In genomic region chr2:139790807-139791206, GRCh38 we compare ENCODE assay signal across 10 cellular contexts.
DNase-seq lines count a peak whose midpoint lies in the region; FAIRE-seq and TF ChIP-seq lines count a peak whose summit lies in the region.
"Had no signal": no experiment of that assay in that cellular context is flagged by ENCODE, and none has a peak within 500 bp of the region (broad histone marks: within the 10 kb centered on the region; RNA-seq: fewer than 3 reads in every experiment).

No MANE protein-coding gene starts in this region.

- H2AK5ac ChIP-seq in neuronal stem cell (ENCODE audit: low read depth, low read length) = no peak overlapping the region

- TF ChIP-seq EP300 in sigmoid colon (IDR thresholded peaks at IDR 0.05) = no peak

- DNase-seq in SHP77 treated with DMSO at 0.1 percent for 48 hours (lab: John Stamatoyannopoulos, UW) (peak; percentile 3), SHP77 (lab: John Stamatoyannopoulos, UW) (no peak), NCI-H82 treated with DMSO at 0.1 percent for 48 hours (lab: John Stamatoyannopoulos, UW; ENCODE audit: unreplicated experiment) (peak; percentile 46), endothelial cell of umbilical vein (ENCODE audit: low read depth, low spot score) (peak; percentile 45), smooth muscle cell of the brain vasculature (ENCODE audit: low read depth, low spot score) (peak; percentile 15), neuronal stem cell (ENCODE audit: low spot score) (no peak), sigmoid colon (no peak)
- no peak for DNase-seq in activated CD4-positive, alpha-beta T cell treated with anti-CD3 and anti-CD28 coated beads, Interleukin-2, amount 10 ng/mL, durations not matched to agents 7 days and 5 days
- DNase-seq: activated naive CD8-positive, alpha-beta T cell treated with anti-CD3 and anti-CD28 coated beads, Interleukin-2, amount 10 ng/mL, durations not matched to agents 7 days and 5 days had no signal

- H3K4ac ChIP-seq in neuronal stem cell (ENCODE audit: low read length) = no peak overlapping the region

- H3K36me3 Mint-ChIP-seq in activated CD4-positive, alpha-beta T cell treated with anti-CD3 and anti-CD28 coated beads, Interleukin-2, amount 10 ng/mL, durations not matched to agents 7 days and 5 days (ENCODE audit: low read depth) = no peaks in the 10 kb centered on the region
- H3K36me3 Mint-ChIP-seq: activated naive CD8-positive, alpha-beta T cell treated with anti-CD3 and anti-CD28 coated beads, Interleukin-2, amount 10 ng/mL, durations not matched to agents 7 days and 5 days; CD14-positive monocyte had no signal

- H3K27me3 ChIP-seq in endothelial cell of umbilical vein (ENCODE audit: control insufficient read depth in 2 of 2, insufficient read depth in 2 of 2, low read length in 2 of 2) (no peaks in the 10 kb centered on the region), neuronal stem cell (ENCODE audit: control insufficient read depth in 3 of 3, insufficient read depth in 3 of 3, low read depth in 1 of 3, low read length in 3 of 3) (no peaks in the 10 kb centered on the region), sigmoid colon (no peaks in the 10 kb centered on the region)

- intact Hi-C loops in endothelial cell of umbilical vein (cut with micrococcal nuclease) = loop anchor here (1.0 to 5.0 kb wide), 2 partner anchors 156 to 1072 kb away; no protein-coding TSS in a partner anchor
- intact Hi-C loops in sigmoid colon (cut with DNase I) = no loop called here

- H2BK5ac ChIP-seq in neuronal stem cell (ENCODE audit: low read length) = no peak overlapping the region

- POLR2A ChIA-PET in endothelial cell of umbilical vein (lab: Charles Lee) = no interaction called here
- POLR2A ChIA-PET in activated CD4-positive, alpha-beta T cell treated with anti-CD3 and anti-CD28 coated beads, Interleukin-2, amount 10 ng/mL, durations not matched to agents 7 days and 5 days (lab: Charles Lee) = no interaction called here

- no TSS peak for BruUV-seq in endothelial cell of umbilical vein (replicated peaks; lab: Mats Ljungman, UMichigan)

- TF ChIP-seq CTCF in endothelial cell of umbilical vein (IDR thresholded peaks at IDR 0.05; ENCODE audit: extremely low read depth in 1 of 2, insufficient read depth in 1 of 2, low read depth in 1 of 2, low read length in 2 of 2) (no peak), sigmoid colon (IDR thresholded peaks at IDR 0.05) (no peak)

- H2BK120ac ChIP-seq in neuronal stem cell (ENCODE audit: low read depth, low read length) = no peak overlapping the region

- no peak overlapping the region for H2BK15ac ChIP-seq in neuronal stem cell (ENCODE audit: low read length)

- H3K4me3 ChIP-seq in endothelial cell of umbilical vein (replicated peaks in 1 of 3; ENCODE audit: insufficient read depth in 1 of 3, low read depth in 1 of 3, low read length in 3 of 3) (no peak overlapping the region), neuronal stem cell (ENCODE audit: low read length in 2 of 2) (no peak overlapping the region), sigmoid colon (no peak overlapping the region)

- CTCF ChIA-PET in endothelial cell of umbilical vein (lab: Charles Lee) = interaction anchor here (1.1 to 1.6 kb wide), 2 partner anchors 8 to 1073 kb away, joined by 3 to 13 read pairs; no protein-coding TSS in a partner anchor
- CTCF ChIA-PET in activated CD4-positive, alpha-beta T cell treated with anti-CD3 and anti-CD28 coated beads, Interleukin-2, amount 10 ng/mL, durations not matched to agents 7 days and 5 days (lab: Charles Lee) = no interaction called here

- H3K4me1 Mint-ChIP-seq in activated CD4-positive, alpha-beta T cell treated with anti-CD3 and anti-CD28 coated beads, Interleukin-2, amount 10 ng/mL, durations not matched to agents 7 days and 5 days = no peaks in the 10 kb centered on the region
- H3K4me1 Mint-ChIP-seq: activated naive CD8-positive, alpha-beta T cell treated with anti-CD3 and anti-CD28 coated beads, Interleukin-2, amount 10 ng/mL, durations not matched to agents 7 days and 5 days; CD14-positive monocyte had no signal

- H3K9me3 Mint-ChIP-seq in activated CD4-positive, alpha-beta T cell treated with anti-CD3 and anti-CD28 coated beads, Interleukin-2, amount 10 ng/mL, durations not matched to agents 7 days and 5 days = peaks cover 4% of the 10 kb centered on the region
- H3K9me3 Mint-ChIP-seq: activated naive CD8-positive, alpha-beta T cell treated with anti-CD3 and anti-CD28 coated beads, Interleukin-2, amount 10 ng/mL, durations not matched to agents 7 days and 5 days; CD14-positive monocyte had no signal

- H3K18ac ChIP-seq in neuronal stem cell (ENCODE audit: low read length) = no peak overlapping the region

- no peak overlapping the region for H3K23ac ChIP-seq in neuronal stem cell (ENCODE audit: low read depth, low read length, poor library complexity)

- no peak overlapping the region for H3K14ac ChIP-seq in neuronal stem cell (ENCODE audit: low read length)

- H3K9me1 ChIP-seq in endothelial cell of umbilical vein (replicated peaks; ENCODE audit: control insufficient read depth, extremely low read depth, insufficient read depth, low read length) = no peaks in the 10 kb centered on the region

- H3K4me3 Mint-ChIP-seq in activated CD4-positive, alpha-beta T cell treated with anti-CD3 and anti-CD28 coated beads, Interleukin-2, amount 10 ng/mL, durations not matched to agents 7 days and 5 days = no peak overlapping the region
- H3K4me3 Mint-ChIP-seq: activated naive CD8-positive, alpha-beta T cell treated with anti-CD3 and anti-CD28 coated beads, Interleukin-2, amount 10 ng/mL, durations not matched to agents 7 days and 5 days; CD14-positive monocyte had no signal

- TF ChIP-seq POLR2A in endothelial cell of umbilical vein (IDR thresholded peaks at IDR 0.05; ENCODE audit: low read depth, low read length) (no peak), sigmoid colon (IDR thresholded peaks at IDR 0.05) (no peak)

- FAIRE-seq in endothelial cell of umbilical vein (lab: Jason Lieb, UNC) = no peak

- H4K91ac ChIP-seq in neuronal stem cell (ENCODE audit: low read depth, low read length, poor library complexity) = no peak overlapping the region

- H3K36me3 ChIP-seq in endothelial cell of umbilical vein (ENCODE audit: control insufficient read depth in 2 of 2, extremely low read depth in 1 of 2, insufficient read depth in 2 of 2, low read length in 2 of 2) (no peaks in the 10 kb centered on the region), neuronal stem cell (replicated peaks in 1 of 2; ENCODE audit: control insufficient read depth in 2 of 2, insufficient read depth in 2 of 2, low read length in 2 of 2) (no peaks in the 10 kb centered on the region), sigmoid colon (no peaks in the 10 kb centered on the region)

- no peaks in the 10 kb centered on the region for H3K9me3 ChIP-seq in endothelial cell of umbilical vein (replicated peaks; ENCODE audit: control insufficient read depth, insufficient read depth, low read length)
- no peaks in the 10 kb centered on the region for H3K9me3 ChIP-seq in neuronal stem cell (replicated peaks in 1 of 2; ENCODE audit: control insufficient read depth in 2 of 2, insufficient read depth in 1 of 2, low read depth in 1 of 2, low read length in 2 of 2)
- H3K9me3 ChIP-seq in sigmoid colon = no peaks in the 10 kb centered on the region

- H3K4me2 ChIP-seq in endothelial cell of umbilical vein (ENCODE audit: insufficient read depth, low read length) (no peak overlapping the region), neuronal stem cell (ENCODE audit: insufficient read depth, low read length, poor library complexity, severe bottlenecking) (no peak overlapping the region)

- H4K8ac ChIP-seq in neuronal stem cell (ENCODE audit: low read depth, low read length) = no peak overlapping the region

- H3K4me1 ChIP-seq in endothelial cell of umbilical vein (ENCODE audit: control insufficient read depth, extremely low read depth, insufficient read depth, low read length) (no peaks in the 10 kb centered on the region), neuronal stem cell (ENCODE audit: control insufficient read depth in 2 of 2, insufficient read depth in 1 of 2, low read depth in 1 of 2, low read length in 2 of 2) (no peaks in the 10 kb centered on the region), sigmoid colon (no peaks in the 10 kb centered on the region)

- H3K79me2 ChIP-seq in endothelial cell of umbilical vein (ENCODE audit: control insufficient read depth, insufficient read depth, low read length) = no peaks in the 10 kb centered on the region

- no peaks in the 10 kb centered on the region for H3K79me1 ChIP-seq in neuronal stem cell (ENCODE audit: low read depth, low read length)

- no peak overlapping the region for H2BK12ac ChIP-seq in neuronal stem cell (ENCODE audit: low read length)

- no peak overlapping the region for H2AFZ ChIP-seq in endothelial cell of umbilical vein (ENCODE audit: low read depth, low read length)
- no peak overlapping the region for H2AFZ ChIP-seq in neuronal stem cell (ENCODE audit: low read length)

- no peaks in the 10 kb centered on the region for H4K20me1 ChIP-seq in endothelial cell of umbilical vein (replicated peaks; ENCODE audit: control insufficient read depth, extremely low read depth, insufficient read depth, low read length)

- H3K27ac Mint-ChIP-seq in activated CD4-positive, alpha-beta T cell treated with anti-CD3 and anti-CD28 coated beads, Interleukin-2, amount 10 ng/mL, durations not matched to agents 7 days and 5 days = no peak overlapping the region
- H3K27ac Mint-ChIP-seq: activated naive CD8-positive, alpha-beta T cell treated with anti-CD3 and anti-CD28 coated beads, Interleukin-2, amount 10 ng/mL, durations not matched to agents 7 days and 5 days; CD14-positive monocyte had no signal

- dilution Hi-C loops in endothelial cell of umbilical vein (cut with MboI; ENCODE audit: extremely low pct_ligation_motif_present, low sequenced_read_pairs) = no loop called here

- H3K9ac ChIP-seq in endothelial cell of umbilical vein (replicated peaks; ENCODE audit: extremely low read depth, insufficient read depth, low read length) = no peak overlapping the region
- no peak overlapping the region for H3K9ac ChIP-seq in neuronal stem cell (ENCODE audit: low read depth, low read length, poor library complexity)

- H3K27me3 Mint-ChIP-seq in activated CD4-positive, alpha-beta T cell treated with anti-CD3 and anti-CD28 coated beads, Interleukin-2, amount 10 ng/mL, durations not matched to agents 7 days and 5 days = no peaks in the 10 kb centered on the region
- H3K27me3 Mint-ChIP-seq: activated naive CD8-positive, alpha-beta T cell treated with anti-CD3 and anti-CD28 coated beads, Interleukin-2, amount 10 ng/mL, durations not matched to agents 7 days and 5 days had no signal

- H3K27ac ChIP-seq in endothelial cell of umbilical vein (ENCODE audit: insufficient read depth, low read depth, low read length) = no peak overlapping the region
- no peak overlapping the region for H3K27ac ChIP-seq in neuronal stem cell (replicated peaks; ENCODE audit: low read length)
- H3K27ac ChIP-seq in sigmoid colon = no peak overlapping the region

TF ChIP-seq in endothelial cell of umbilical vein, 7 proteins besides CTCF, POLR2A, EP300 and RAD21 (continues in another document):
- TF ChIP-seq MYC (IDR thresholded peaks at IDR 0.05; ENCODE audit: low read depth, low read length) (no peak), GATA2 (IDR thresholded peaks at IDR 0.05; ENCODE audit: insufficient read depth, insufficient read length, low read depth, low read length) (no peak), POLR2AphosphoS5 (IDR thresholded peaks at IDR 0.05; ENCODE audit: insufficient read depth, low read depth, low read length) (no peak)

Comparison
In these comparisons a context has a peak if more than half of its experiments do, and no peak if none do; other contexts are left out.
1. DNase-seq: peak in SHP77 treated with DMSO at 0.1 percent for 48 hours (single experiment), NCI-H82 treated with DMSO at 0.1 percent for 48 hours (single experiment), endothelial cell of umbilical vein (single experiment) and smooth muscle cell of the brain vasculature (single experiment); none in SHP77 (0 of 2), neuronal stem cell (single experiment), sigmoid colon (single experiment) and activated CD4-positive, alpha-beta T cell treated with anti-CD3 and anti-CD28 coated beads, Interleukin-2, amount 10 ng/mL, durations not matched to agents 7 days and 5 days (single experiment).